Comparison of ENCODE assay signal across 9 cellular contexts in genomic region chr7:56104138-56104537, GRCh38. TPM values are rescaled to one million over a fixed set of nuclear protein-coding genes. Genes with fewer than 3 reads are reported as not detected.
DNase-seq lines count a peak whose midpoint lies in the region; ATAC-seq and TF ChIP-seq lines count a peak whose summit lies in the region.
"Not testable (repeated sequence)": the region's sequence is repeated elsewhere in the genome, so short reads cannot be mapped to it uniquely, and the experiment has no call there.
"Had no signal": no experiment of that assay in that cellular context is flagged by ENCODE, and none has a peak within 500 bp of the region (broad histone marks: within the 10 kb centered on the region; RNA-seq: fewer than 3 reads in every experiment).

No MANE protein-coding gene starts in this region.

- peaks cover 46% of the 10 kb centered on the region for H3K79me2 ChIP-seq in PC-9 (ENCODE audit: low read depth)

- H3K4me3 ChIP-seq in PC-9, result not testable (repeated sequence)

- H3K27ac ChIP-seq in PC-9, result not testable (repeated sequence)

- H3K9me2 ChIP-seq in PC-9 (ENCODE audit: insufficient read depth), result not testable (repeated sequence)

- peaks cover 80% of the 10 kb centered on the region for H3K36me3 Mint-ChIP-seq in Calu3 (ENCODE audit: insufficient read depth, unreplicated experiment)
- peaks cover 53% of the 10 kb centered on the region for H3K36me3 Mint-ChIP-seq in activated CD8-positive, alpha-beta T cell treated with anti-CD3 and anti-CD28 coated beads for 36 hours (ENCODE audit: low read depth)
- H3K36me3 Mint-ChIP-seq in activated naive CD8-positive, alpha-beta T cell treated with anti-CD3 and anti-CD28 coated beads, Interleukin-2, amount 50 U/mL, for 24 hours (ENCODE audit: low read depth), result peaks cover 72% of the 10 kb centered on the region

- H3K27me3 ChIP-seq in PC-9 (ENCODE audit: insufficient read depth, low read depth), result not testable (repeated sequence)

- H3K4me1 ChIP-seq in PC-9 (replicated peaks; ENCODE audit: insufficient read depth), result peaks cover 25% of the 10 kb centered on the region

- H3K4me2 ChIP-seq in PC-9, result peak overlapping the region; percentile 84

- H3K4me3 Mint-ChIP-seq in Calu3 (ENCODE audit: low read depth, unreplicated experiment), result peak overlapping the region; percentile 96
- peak overlapping the region; percentile 100 for H3K4me3 Mint-ChIP-seq in activated CD8-positive, alpha-beta T cell treated with anti-CD3 and anti-CD28 coated beads for 36 hours
- peak overlapping the region; percentile 97 for H3K4me3 Mint-ChIP-seq in activated naive CD8-positive, alpha-beta T cell treated with anti-CD3 and anti-CD28 coated beads, Interleukin-2, amount 50 U/mL, for 24 hours

- intact Hi-C loops in Calu3 (cut with micrococcal nuclease; ENCODE audit: unreplicated experiment), result loop anchor here (10.0 kb wide), 1 partner anchor 91 kb away; no protein-coding TSS in a partner anchor
- intact Hi-C loops in PC-9 (cut with micrococcal nuclease; ENCODE audit: unreplicated experiment); activated CD8-positive, alpha-beta T cell treated with anti-CD3 and anti-CD28 coated beads for 36 hours (cut with micrococcal nuclease); posterior vena cava (cut with DNase I): not testable (repeated sequence)

- peaks cover 62% of the 10 kb centered on the region for H4K20me1 ChIP-seq in PC-9 (ENCODE audit: insufficient read depth)

- not testable (repeated sequence) for H3K27me3 Mint-ChIP-seq in Calu3 (ENCODE audit: unreplicated experiment); activated CD8-positive, alpha-beta T cell treated with anti-CD3 and anti-CD28 coated beads for 36 hours; activated naive CD8-positive, alpha-beta T cell treated with anti-CD3 and anti-CD28 coated beads, Interleukin-2, amount 50 U/mL, for 24 hours

- not testable (repeated sequence) for TF ChIP-seq CTCF in Calu3 (IDR thresholded peaks at IDR 0.05; ENCODE audit: unreplicated experiment); PC-9 (conservative IDR thresholded peaks at IDR 0.05); activated CD8-positive, alpha-beta T cell treated with anti-CD3 and anti-CD28 coated beads for 36 hours (IDR thresholded peaks at IDR 0.05)

- H3K9me3 ChIP-seq in PC-9 (ENCODE audit: insufficient read depth, low read depth), result not testable (repeated sequence)

- H3K4me1 Mint-ChIP-seq in Calu3 (ENCODE audit: low read depth, unreplicated experiment), result not testable (repeated sequence)
- peaks cover 29% of the 10 kb centered on the region for H3K4me1 Mint-ChIP-seq in activated CD8-positive, alpha-beta T cell treated with anti-CD3 and anti-CD28 coated beads for 36 hours (ENCODE audit: low read depth)
- H3K4me1 Mint-ChIP-seq in activated naive CD8-positive, alpha-beta T cell treated with anti-CD3 and anti-CD28 coated beads, Interleukin-2, amount 50 U/mL, for 24 hours, result peaks cover 38% of the 10 kb centered on the region

- ATAC-seq in activated CD8-positive, alpha-beta T cell treated with anti-CD3 and anti-CD28 coated beads for 36 hours; activated naive CD8-positive, alpha-beta T cell treated with anti-CD3 and anti-CD28 coated beads, Interleukin-2, amount 50 U/mL, for 24 hours: not testable (repeated sequence)

- H3K9me3 Mint-ChIP-seq in Calu3 (ENCODE audit: low read depth, unreplicated experiment); activated CD8-positive, alpha-beta T cell treated with anti-CD3 and anti-CD28 coated beads for 36 hours: not testable (repeated sequence)
- H3K9me3 Mint-ChIP-seq in activated naive CD8-positive, alpha-beta T cell treated with anti-CD3 and anti-CD28 coated beads, Interleukin-2, amount 50 U/mL, for 24 hours, result peaks cover 21% of the 10 kb centered on the region

- H3K36me3 ChIP-seq in PC-9 (ENCODE audit: low read depth), result peaks cover 59% of the 10 kb centered on the region

- DNase-seq in Calu3; PC-9; activated CD8-positive, alpha-beta T cell treated with anti-CD3 and anti-CD28 coated beads for 36 hours; activated naive CD8-positive, alpha-beta T cell treated with anti-CD3 and anti-CD28 coated beads, Interleukin-2, amount 50 U/mL, for 24 hours: not testable (repeated sequence)
- DNase-seq in posterior vena cava (ENCODE audit: low spot score), result peak; percentile 18

- H3K27ac Mint-ChIP-seq in Calu3 (ENCODE audit: unreplicated experiment); activated CD8-positive, alpha-beta T cell treated with anti-CD3 and anti-CD28 coated beads for 36 hours: not testable (repeated sequence)
- peak overlapping the region; percentile 61 for H3K27ac Mint-ChIP-seq in activated naive CD8-positive, alpha-beta T cell treated with anti-CD3 and anti-CD28 coated beads, Interleukin-2, amount 50 U/mL, for 24 hours

- CTCF ChIA-PET in Calu3 (lab: Charles Lee); PC-9 (lab: Charles Lee): not testable (repeated sequence)
- CTCF ChIA-PET in activated CD8-positive, alpha-beta T cell treated with anti-CD3 and anti-CD28 coated beads for 36 hours (lab: Charles Lee), result interaction anchor here (0.7 kb wide), 1 partner anchor 30 kb away, joined by 3 read pairs; no protein-coding TSS in a partner anchor

- BruUV-seq in Calu3 (replicated peaks; lab: Mats Ljungman, UMichigan); PC-9 (replicated peaks; lab: Mats Ljungman, UMichigan): not testable (repeated sequence)

- POLR2A ChIA-PET in PC-9 (lab: Charles Lee; ENCODE audit: unreplicated experiment), result interaction anchor here (0.6 kb wide), 1 partner anchor 29 kb away, joined by 4 read pairs; no protein-coding TSS in a partner anchor
- POLR2A ChIA-PET in activated CD8-positive, alpha-beta T cell treated with anti-CD3 and anti-CD28 coated beads for 36 hours (lab: Charles Lee), result interaction anchor here (0.7 to 1.8 kb wide), 3 partner anchors 12 to 768 kb away, joined by 3 to 5 read pairs (median 3); no protein-coding TSS in a partner anchor

- peaks cover 63% of the 10 kb centered on the region for H3F3A ChIP-seq in PC-9 (ENCODE audit: insufficient read depth, low read depth)

- H2AFZ ChIP-seq in PC-9, result not testable (repeated sequence)

RNA-seq across cellular contexts. Expression of gene CHCHD2, which starts 2.1 kb away (rescaled TPM):
- 673 and 699 TPM in 2 replicates for total RNA-seq in Calu3 (2022)
- 978 and 1,041 TPM in 2 replicates for total RNA-seq in PC-9 (2021)
- 100 to 1,000 TPM; 726 to 748 TPM for total RNA-seq in activated CD8-positive, alpha-beta T cell treated with anti-CD3 and anti-CD28 coated beads for 36 hours
- total RNA-seq in posterior vena cava, result 100 to 1,000 TPM; 219 to 263 TPM

RNA-seq across cellular contexts. Expression of gene PHKG1, which starts 11.4 kb away (rescaled TPM):
- total RNA-seq in Calu3 (2022) (1.1 and 2.6 TPM in 2 replicates), PC-9 (2021) (2.7 and 3.9 TPM in 2 replicates), posterior vena cava (1 to 10 TPM; 3.7 to 3.8 TPM)
- total RNA-seq in activated CD8-positive, alpha-beta T cell treated with anti-CD3 and anti-CD28 coated beads for 36 hours, result 1 to 10 TPM; 2.9 to 3.0 TPM

RNA-seq across cellular contexts. Expression of gene NUPR2, which starts 12.1 kb away (rescaled TPM):
- total RNA-seq in Calu3 (2022) (not detected in 2 replicates), PC-9 (2021) (not detected in 2 replicates), posterior vena cava (not detected)
- not detected for total RNA-seq in activated CD8-positive, alpha-beta T cell treated with anti-CD3 and anti-CD28 coated beads for 36 hours
- total RNA-seq: Caco-2; CD8-positive, alpha-beta T cell; H1; SK-MEL-5 had no signal

RNA-seq across cellular contexts. Expression of gene SUMF2, which starts 40.1 kb away (rescaled TPM):
- total RNA-seq in Calu3 (2022), result 226 and 255 TPM in 2 replicates
- total RNA-seq in PC-9 (2021), result 256 and 305 TPM in 2 replicates
- 100 to 1,000 TPM; 140 to 141 TPM for total RNA-seq in activated CD8-positive, alpha-beta T cell treated with anti-CD3 and anti-CD28 coated beads for 36 hours
- total RNA-seq in posterior vena cava, result 100 to 1,000 TPM in 1 of 2 donors, 10 to 100 TPM in 1; 84.6 to 129 TPM

RNA-seq across cellular contexts. Expression of gene CCT6A, which starts 52.6 kb away (rescaled TPM):
- 416 and 421 TPM in 2 replicates for total RNA-seq in Calu3 (2022)
- total RNA-seq in PC-9 (2021), result 308 and 323 TPM in 2 replicates
- total RNA-seq in activated CD8-positive, alpha-beta T cell treated with anti-CD3 and anti-CD28 coated beads for 36 hours, result 100 to 1,000 TPM; 231 to 239 TPM
- 10 to 100 TPM; 75.9 to 87.9 TPM for total RNA-seq in posterior vena cava
